ENCODE assay signal across 10 cellular contexts in the genomic region with DNA sequence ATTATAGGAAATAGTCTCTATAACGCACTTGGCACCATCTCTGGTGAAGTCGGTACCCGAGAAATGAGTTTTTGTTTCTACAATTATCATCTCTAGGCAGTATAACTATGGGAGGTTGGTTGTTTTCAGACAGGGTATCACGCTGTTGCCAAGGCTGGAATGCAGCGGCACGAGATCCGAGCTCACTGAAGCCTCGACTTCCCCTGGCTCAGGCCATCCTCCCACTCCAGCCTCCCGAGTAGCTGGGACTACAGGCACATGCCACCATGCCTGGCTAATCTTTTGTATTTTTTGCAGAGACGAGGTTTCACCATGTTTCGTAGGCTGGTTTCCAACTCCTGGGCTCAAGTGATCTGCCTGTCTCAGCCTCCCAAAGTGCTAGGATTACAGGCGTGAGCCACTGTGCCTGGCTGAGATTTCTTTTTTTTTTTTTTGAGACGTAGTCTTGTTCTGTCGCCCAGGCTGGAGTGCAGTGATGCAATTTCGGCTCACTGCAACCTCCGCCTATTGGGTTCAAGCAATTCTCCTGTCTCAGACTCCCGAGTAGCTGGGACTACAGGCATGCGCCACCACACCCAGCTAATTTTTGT. TPM values are rescaled to one million over a fixed set of nuclear protein-coding genes. Genes with fewer than 3 reads are reported as not detected.
DNase-seq lines count a peak whose midpoint lies in the region; ATAC-seq, FAIRE-seq and TF ChIP-seq lines count a peak whose summit lies in the region.
"Not testable (repeated sequence)": the region's sequence is repeated elsewhere in the genome, so short reads cannot be mapped to it uniquely, and the experiment has no call there.
"Had no signal": no experiment of that assay in that cellular context is flagged by ENCODE, and none has a peak within 500 bp of the region (broad histone marks: within the 10 kb centered on the region; RNA-seq: fewer than 3 reads in every experiment).

No MANE protein-coding gene starts in this region.

- H3K9me3 ChIP-seq in RWPE2 (ENCODE audit: severe bottlenecking); kidney (ENCODE audit: control insufficient read depth in 1 of 2, low read length in 2 of 2); lower lobe of right lung; sigmoid colon: not testable (repeated sequence)

- DNase-seq in H7 (peak; percentile 31), RWPE2 (ENCODE audit: low spot score) (peak; percentile 34), coronary artery (ENCODE audit: low spot score) (peak; percentile 17), kidney (peak; percentile 19), lower lobe of right lung (peak; percentile 20), sigmoid colon (peak; percentile 39)
- DNase-seq in activated effector memory CD4-positive, alpha-beta T cell treated with anti-CD3 and anti-CD28 coated beads, Interleukin-2, amount 50 U/mL, for 16 hours = peak; percentile 21

- not testable (repeated sequence) for ATAC-seq in RWPE2 (ENCODE audit: low read depth); lower lobe of right lung

- intact Hi-C loops in kidney (cut with DNase I); lower lobe of right lung (cut with DNase I); sigmoid colon (cut with DNase I): not testable (repeated sequence)

- H3K4me1 ChIP-seq in RWPE2 (ENCODE audit: insufficient read depth, poor library complexity, severe bottlenecking); kidney (ENCODE audit: control insufficient read depth in 1 of 2, insufficient read depth in 1 of 2, low read depth in 1 of 2, low read length in 2 of 2); lower lobe of right lung: not testable (repeated sequence)
- H3K4me1 ChIP-seq in sigmoid colon = peaks cover 0 to 11% (median 0%) of the 10 kb centered on the region in 4 donors

- TF ChIP-seq POLR2A in sigmoid colon (IDR thresholded peaks at IDR 0.05) = not testable (repeated sequence)

- not testable (repeated sequence) for TF ChIP-seq EP300 in sigmoid colon (IDR thresholded peaks at IDR 0.05)

- WGBS in sigmoid colon, 2 donors = 92% methylated on average over 18 of the region's 18 CpGs

- not testable (repeated sequence) for H3K4me3 ChIP-seq in H7 (ENCODE audit: insufficient read depth, low read depth, low read length); RWPE2 (ENCODE audit: severe bottlenecking); coronary artery; kidney (ENCODE audit: low read length in 2 of 2); lower lobe of right lung; sigmoid colon

- not testable (repeated sequence) for TF ChIP-seq CTCF in RWPE2 (IDR thresholded peaks at IDR 0.05; ENCODE audit: poor library complexity, severe bottlenecking); coronary artery (IDR thresholded peaks at IDR 0.05); kidney (IDR thresholded peaks at IDR 0.05; ENCODE audit: borderline replicate concordance, extremely low read depth, insufficient read depth); lower lobe of right lung (IDR thresholded peaks at IDR 0.05); sigmoid colon (IDR thresholded peaks at IDR 0.05)

- not testable (repeated sequence) for FAIRE-seq in kidney (lab: Jason Lieb, UNC)

- H3K36me3 ChIP-seq in H7 (replicated peaks; ENCODE audit: control insufficient read depth, insufficient read depth, low read length) = not testable (repeated sequence)
- peaks cover 83% of the 10 kb centered on the region for H3K36me3 ChIP-seq in RWPE2 (ENCODE audit: low read depth)
- peaks cover 15 to 41% of the 10 kb centered on the region in 2 donors for H3K36me3 ChIP-seq in kidney (ENCODE audit: control insufficient read depth in 1 of 2, insufficient read depth in 2 of 2, low read length in 2 of 2)
- peaks cover 100% of the 10 kb centered on the region for H3K36me3 ChIP-seq in lower lobe of right lung
- H3K36me3 ChIP-seq in sigmoid colon = peaks cover 59 to 100% (median 79%) of the 10 kb centered on the region in 4 donors

- H3K27me3 ChIP-seq in H7 (ENCODE audit: control insufficient read depth, insufficient read depth, low read length); RWPE2 (ENCODE audit: insufficient read depth, poor library complexity, severe bottlenecking); lower lobe of right lung (ENCODE audit: low read depth); sigmoid colon: not testable (repeated sequence)

- H3K27ac ChIP-seq in RWPE2 (ENCODE audit: poor library complexity, severe bottlenecking); coronary artery; kidney (ENCODE audit: low read depth in 2 of 2, low read length in 2 of 2); lower lobe of right lung; sigmoid colon: not testable (repeated sequence)

- H3K9ac ChIP-seq in kidney (ENCODE audit: low read length in 2 of 2) = not testable (repeated sequence)

RNA-seq across cellular contexts. Expression of a gene that starts 12.3 kb away (rescaled TPM):
- total RNA-seq in H7 (2014; rRNA removed; shearing (Covaris generic)) = 131 and 148 TPM in 2 replicates
- total RNA-seq in kidney (93.1 TPM), lower lobe of right lung (48.8 TPM), sigmoid colon (10 to 100 TPM; 26.3 to 70.9 (median 39.3) TPM)
- polyA plus RNA-seq in kidney (ENCODE audit: insufficient read depth, low read depth, low replicate concordance) (49.5 TPM), sigmoid colon (100 to 1,000 TPM in 1 of 3 donors, 10 to 100 TPM in 2; 20.4 to 119 (median 27.0) TPM)

RNA-seq across cellular contexts. Expression of a gene that starts 50.1 kb away (rescaled TPM):
- 2.5 and 3.7 TPM in 2 replicates for total RNA-seq in H7 (2014; rRNA removed; shearing (Covaris generic))
- total RNA-seq in kidney = 1.0 TPM
- 0.11 TPM for polyA plus RNA-seq in kidney (ENCODE audit: insufficient read depth, low read depth, low replicate concordance)
- 0.12 TPM for total RNA-seq in lower lobe of right lung
- total RNA-seq in sigmoid colon = under 1 TPM in 1 of 4 donors, not detected in 3; 0.14 TPM
- polyA plus RNA-seq in sigmoid colon = under 1 TPM; under 0.01 to 0.77 (median 0.23) TPM
- total RNA-seq: HFFc6, HT1080 had no signal
- polyA plus RNA-seq: CD8-positive, alpha-beta memory T cell had no signal
